ENCODE assay signal across 8 cellular contexts in the genomic region with DNA sequence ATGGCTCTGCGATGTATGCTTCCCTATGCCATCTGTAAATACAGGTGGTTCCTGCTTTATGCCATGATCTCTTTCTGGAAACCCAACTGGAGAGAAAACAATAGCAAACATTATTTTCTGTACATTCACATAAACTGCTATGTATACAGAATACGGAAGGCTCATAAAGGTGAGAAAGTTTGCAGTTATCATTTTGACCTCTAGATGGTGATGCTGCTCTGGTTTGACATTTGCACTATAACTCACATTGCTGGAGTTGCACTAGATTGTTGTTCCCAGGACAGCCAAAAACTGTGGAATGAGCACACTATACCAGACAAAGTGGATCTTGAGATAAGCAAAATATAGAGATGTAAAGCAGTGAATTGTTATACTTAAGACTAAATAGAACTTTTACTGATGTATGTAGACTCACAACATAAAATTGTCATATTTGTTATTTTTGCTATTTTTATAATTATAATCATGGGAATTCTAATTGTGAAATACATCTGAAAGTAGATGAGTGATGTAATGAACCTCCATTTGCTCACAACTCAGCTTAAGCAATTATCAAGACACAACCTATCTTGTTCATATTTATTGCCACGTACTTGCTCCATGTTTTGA.
DNase-seq lines count a peak whose midpoint lies in the region; ATAC-seq and TF ChIP-seq lines count a peak whose summit lies in the region.

No MANE protein-coding gene starts in this region.

- H3K27ac Mint-ChIP-seq in GM23338 = no peak overlapping the region
- H3K27ac Mint-ChIP-seq in stimulated activated naive B cell treated with anti-CD40 and anti-IgM and Interleukin-4, amounts not matched to agents 10 μg/mL and 1 μg/mL and 100 μg/mL, for 72 hours = no peak overlapping the region

- TF ChIP-seq CTCF in GM12872 (IDR thresholded peaks at IDR 0.05; ENCODE audit: insufficient read depth, low read depth, low read length) (peak; percentile 74), GM23338 (conservative IDR thresholded peaks at IDR 0.05; ENCODE audit: low read depth in 2 of 2) (peak; percentile 89), LNCAP (IDR thresholded peaks at IDR 0.05) (peak; percentile 77), gastroesophageal sphincter (IDR thresholded peaks at IDR 0.05) (peak; percentile 21 to 63 (median 34)), lower leg skin (IDR thresholded peaks at IDR 0.05) (no peak)

- no peaks in the 10 kb centered on the region for H3K36me3 Mint-ChIP-seq in GM23338 (ENCODE audit: low read depth)
- no peaks in the 10 kb centered on the region for H3K36me3 Mint-ChIP-seq in stimulated activated naive B cell treated with anti-CD40 and anti-IgM and Interleukin-4, amounts not matched to agents 10 μg/mL and 1 μg/mL and 100 μg/mL, for 72 hours

- peak; percentile 72 for ATAC-seq in GM23338
- ATAC-seq in gastroesophageal sphincter = no peak
- ATAC-seq in stimulated activated naive B cell treated with anti-CD40 and anti-IgM and Interleukin-4, amounts not matched to agents 10 μg/mL and 1 μg/mL and 100 μg/mL, for 72 hours (replicated peaks) = peak; percentile 64 to 72

- H2AFZ ChIP-seq in GM23338 = no peak overlapping the region

- H3K27me3 ChIP-seq in GM23338 (ENCODE audit: insufficient read depth) = no peaks in the 10 kb centered on the region
- no peaks in the 10 kb centered on the region for H3K27me3 ChIP-seq in gastroesophageal sphincter

- in situ Hi-C loops in SK-MEL-5 (cut with HindIII; ENCODE audit: low pct_unique_long_range_greater_than_20kb, low sequenced_read_pairs) = no loop called here

- H3K4me1 Mint-ChIP-seq in GM23338 = peaks cover under 1% of the 10 kb centered on the region; the same call in 2 of the 3 replicates
- no peaks in the 10 kb centered on the region for H3K4me1 Mint-ChIP-seq in stimulated activated naive B cell treated with anti-CD40 and anti-IgM and Interleukin-4, amounts not matched to agents 10 μg/mL and 1 μg/mL and 100 μg/mL, for 72 hours

- H3K4me3 Mint-ChIP-seq in GM23338 = no peak overlapping the region
- H3K4me3 Mint-ChIP-seq in stimulated activated naive B cell treated with anti-CD40 and anti-IgM and Interleukin-4, amounts not matched to agents 10 μg/mL and 1 μg/mL and 100 μg/mL, for 72 hours = no peak overlapping the region

- no peaks in the 10 kb centered on the region for H3K9me3 Mint-ChIP-seq in GM23338
- no peaks in the 10 kb centered on the region for H3K9me3 Mint-ChIP-seq in stimulated activated naive B cell treated with anti-CD40 and anti-IgM and Interleukin-4, amounts not matched to agents 10 μg/mL and 1 μg/mL and 100 μg/mL, for 72 hours

- H3K79me2 ChIP-seq in GM23338 (replicated peaks; ENCODE audit: insufficient read depth) = no peaks in the 10 kb centered on the region

- no peak overlapping the region for H3K4me3 ChIP-seq in GM23338
- H3K4me3 ChIP-seq in gastroesophageal sphincter = no peak overlapping the region
- H3K4me3 ChIP-seq in lower leg skin (ENCODE audit: low read depth, poor library complexity, severe bottlenecking) = no peak overlapping the region

- H3K36me3 ChIP-seq in GM23338 (ENCODE audit: insufficient read depth) (no peaks in the 10 kb centered on the region), gastroesophageal sphincter (no peaks in the 10 kb centered on the region)

- no peaks in the 10 kb centered on the region for H4K20me1 ChIP-seq in GM23338 (replicated peaks; ENCODE audit: insufficient read depth)

- no peaks in the 10 kb centered on the region for H3K4me1 ChIP-seq in GM23338 (ENCODE audit: insufficient read depth)
- H3K4me1 ChIP-seq in gastroesophageal sphincter = no peaks in the 10 kb centered on the region

- TF ChIP-seq POLR2A in gastroesophageal sphincter (IDR thresholded peaks at IDR 0.05) (no peak), lower leg skin (IDR thresholded peaks at IDR 0.05) (no peak)

- H3K9me2 ChIP-seq in GM23338 (ENCODE audit: insufficient read depth) = no peaks in the 10 kb centered on the region

- no peak for TF ChIP-seq EP300 in gastroesophageal sphincter (IDR thresholded peaks at IDR 0.05)

- no peaks in the 10 kb centered on the region for H3K27me3 Mint-ChIP-seq in GM23338 (ENCODE audit: insufficient read depth, low read depth, poor library complexity)
- H3K27me3 Mint-ChIP-seq in stimulated activated naive B cell treated with anti-CD40 and anti-IgM and Interleukin-4, amounts not matched to agents 10 μg/mL and 1 μg/mL and 100 μg/mL, for 72 hours = no peaks in the 10 kb centered on the region

- WGBS in gastroesophageal sphincter (ENCODE audit: low coverage in 1 of 2), 2 donors = 29 to 38% methylated on average over 3 of the region's 3 CpGs
- WGBS in lower leg skin, 2 donors = 36 to 39% methylated on average over 3 of the region's 3 CpGs

- H3F3A ChIP-seq in GM23338 (replicated peaks; ENCODE audit: low read depth) = no peaks in the 10 kb centered on the region

- H3K4me2 ChIP-seq in GM23338 = no peak overlapping the region

- intact Hi-C loops in lower leg skin (cut with DNase I; ENCODE audit: low total_unique reads) = no loop called here

- no peak overlapping the region for H3K27ac ChIP-seq in GM23338 (ENCODE audit: low read depth)
- no peak overlapping the region for H3K27ac ChIP-seq in gastroesophageal sphincter

- peak; percentile 67 for DNase-seq in GM23338 (ENCODE audit: low spot score)
- peak; percentile 65 for DNase-seq in SK-MEL-5 (ENCODE audit: low read depth, low spot score)
- no peak for DNase-seq in stimulated activated naive B cell treated with anti-CD40 and anti-IgM and Interleukin-4, amounts not matched to agents 10 μg/mL and 1 μg/mL and 100 μg/mL, for 72 hours
- no peak for DNase-seq in lower leg skin (ENCODE audit: low spot score in 2 of 2)
- no peak for DNase-seq in stimulated activated CD4-positive, alpha-beta T cell treated with anti-CD3 and anti-CD28 coated beads, Interleukin-2, amount 100 ng/mL, for 48 hours

- no peaks in the 10 kb centered on the region for H3K9me3 ChIP-seq in gastroesophageal sphincter

TF ChIP-seq in GM23338, 12 proteins besides CTCF, POLR2A, EP300 and RAD21 (continues in another document):
- no peak for TF ChIP-seq ZNF114 (CRISPR knock-in tag; IDR thresholded peaks at IDR 0.05)
- no peak for TF ChIP-seq NANOG (IDR thresholded peaks at IDR 0.05; ENCODE audit: borderline replicate concordance)
- TF ChIP-seq, protein P1, sequence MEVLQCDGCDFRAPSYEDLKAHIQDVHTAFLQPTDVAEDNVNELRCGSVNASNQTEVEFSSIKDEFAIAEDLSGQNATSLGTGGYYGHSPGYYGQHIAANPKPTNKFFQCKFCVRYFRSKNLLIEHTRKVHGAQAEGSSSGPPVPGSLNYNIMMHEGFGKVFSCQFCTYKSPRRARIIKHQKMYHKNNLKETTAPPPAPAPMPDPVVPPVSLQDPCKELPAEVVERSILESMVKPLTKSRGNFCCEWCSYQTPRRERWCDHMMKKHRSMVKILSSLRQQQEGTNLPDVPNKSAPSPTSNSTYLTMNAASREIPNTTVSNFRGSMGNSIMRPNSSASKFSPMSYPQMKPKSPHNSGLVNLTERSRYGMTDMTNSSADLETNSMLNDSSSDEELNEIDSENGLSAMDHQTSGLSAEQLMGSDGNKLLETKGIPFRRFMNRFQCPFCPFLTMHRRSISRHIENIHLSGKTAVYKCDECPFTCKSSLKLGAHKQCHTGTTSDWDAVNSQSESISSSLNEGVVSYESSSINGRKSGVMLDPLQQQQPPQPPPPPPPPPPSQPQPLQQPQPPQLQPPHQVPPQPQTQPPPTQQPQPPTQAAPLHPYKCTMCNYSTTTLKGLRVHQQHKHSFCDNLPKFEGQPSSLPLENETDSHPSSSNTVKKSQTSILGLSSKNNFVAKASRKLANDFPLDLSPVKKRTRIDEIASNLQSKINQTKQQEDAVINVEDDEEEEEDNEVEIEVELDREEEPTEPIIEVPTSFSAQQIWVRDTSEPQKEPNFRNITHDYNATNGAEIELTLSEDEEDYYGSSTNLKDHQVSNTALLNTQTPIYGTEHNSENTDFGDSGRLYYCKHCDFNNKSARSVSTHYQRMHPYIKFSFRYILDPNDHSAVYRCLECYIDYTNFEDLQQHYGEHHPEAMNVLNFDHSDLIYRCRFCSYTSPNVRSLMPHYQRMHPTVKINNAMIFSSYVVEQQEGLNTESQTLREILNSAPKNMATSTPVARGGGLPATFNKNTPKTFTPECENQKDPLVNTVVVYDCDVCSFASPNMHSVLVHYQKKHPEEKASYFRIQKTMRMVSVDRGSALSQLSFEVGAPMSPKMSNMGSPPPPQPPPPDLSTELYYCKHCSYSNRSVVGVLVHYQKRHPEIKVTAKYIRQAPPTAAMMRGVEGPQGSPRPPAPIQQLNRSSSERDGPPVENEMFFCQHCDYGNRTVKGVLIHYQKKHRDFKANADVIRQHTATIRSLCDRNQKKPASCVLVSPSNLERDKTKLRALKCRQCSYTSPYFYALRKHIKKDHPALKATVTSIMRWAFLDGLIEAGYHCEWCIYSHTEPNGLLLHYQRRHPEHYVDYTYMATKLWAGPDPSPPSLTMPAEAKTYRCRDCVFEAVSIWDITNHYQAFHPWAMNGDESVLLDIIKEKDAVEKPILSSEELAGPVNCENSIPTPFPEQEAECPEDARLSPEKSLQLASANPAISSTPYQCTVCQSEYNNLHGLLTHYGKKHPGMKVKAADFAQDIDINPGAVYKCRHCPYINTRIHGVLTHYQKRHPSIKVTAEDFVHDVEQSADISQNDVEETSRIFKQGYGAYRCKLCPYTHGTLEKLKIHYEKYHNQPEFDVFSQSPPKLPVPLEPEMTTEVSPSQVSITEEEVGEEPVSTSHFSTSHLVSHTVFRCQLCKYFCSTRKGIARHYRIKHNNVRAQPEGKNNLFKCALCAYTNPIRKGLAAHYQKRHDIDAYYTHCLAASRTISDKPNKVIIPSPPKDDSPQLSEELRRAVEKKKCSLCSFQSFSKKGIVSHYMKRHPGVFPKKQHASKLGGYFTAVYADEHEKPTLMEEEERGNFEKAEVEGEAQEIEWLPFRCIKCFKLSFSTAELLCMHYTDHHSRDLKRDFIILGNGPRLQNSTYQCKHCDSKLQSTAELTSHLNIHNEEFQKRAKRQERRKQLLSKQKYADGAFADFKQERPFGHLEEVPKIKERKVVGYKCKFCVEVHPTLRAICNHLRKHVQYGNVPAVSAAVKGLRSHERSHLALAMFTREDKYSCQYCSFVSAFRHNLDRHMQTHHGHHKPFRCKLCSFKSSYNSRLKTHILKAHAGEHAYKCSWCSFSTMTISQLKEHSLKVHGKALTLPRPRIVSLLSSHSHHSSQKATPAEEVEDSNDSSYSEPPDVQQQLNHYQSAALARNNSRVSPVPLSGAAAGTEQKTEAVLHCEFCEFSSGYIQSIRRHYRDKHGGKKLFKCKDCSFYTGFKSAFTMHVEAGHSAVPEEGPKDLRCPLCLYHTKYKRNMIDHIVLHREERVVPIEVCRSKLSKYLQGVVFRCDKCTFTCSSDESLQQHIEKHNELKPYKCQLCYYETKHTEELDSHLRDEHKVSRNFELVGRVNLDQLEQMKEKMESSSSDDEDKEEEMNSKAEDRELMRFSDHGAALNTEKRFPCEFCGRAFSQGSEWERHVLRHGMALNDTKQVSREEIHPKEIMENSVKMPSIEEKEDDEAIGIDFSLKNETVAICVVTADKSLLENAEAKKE (CRISPR knock-in tag; IDR thresholded peaks at IDR 0.05) = no peak
- TF ChIP-seq POLR2AphosphoS5 (IDR thresholded peaks at IDR 0.05; ENCODE audit: low read depth) = no peak
- TF ChIP-seq JUNB (IDR thresholded peaks at IDR 0.05; ENCODE audit: unreplicated experiment) = no peak

Comparison
In these comparisons a context has a peak if more than half of its experiments do, and no peak if none do; other contexts are left out.
1. CTCF ChIP-seq: peak in GM12872 (single experiment), GM23338 (2 of 2), LNCAP (single experiment) and gastroesophageal sphincter (4 of 4); none in lower leg skin (0 of 3).
2. DNase-seq: peak in GM23338 (single experiment) and SK-MEL-5 (single experiment); none in stimulated activated naive B cell treated with anti-CD40 and anti-IgM and Interleukin-4, amounts not matched to agents 10 μg/mL and 1 μg/mL and 100 μg/mL, for 72 hours (single experiment), lower leg skin (0 of 2) and stimulated activated CD4-positive, alpha-beta T cell treated with anti-CD3 and anti-CD28 coated beads, Interleukin-2, amount 100 ng/mL, for 48 hours (0 of 2).